16 cellular contexts compared by ENCODE assay signal in the genomic region with DNA sequence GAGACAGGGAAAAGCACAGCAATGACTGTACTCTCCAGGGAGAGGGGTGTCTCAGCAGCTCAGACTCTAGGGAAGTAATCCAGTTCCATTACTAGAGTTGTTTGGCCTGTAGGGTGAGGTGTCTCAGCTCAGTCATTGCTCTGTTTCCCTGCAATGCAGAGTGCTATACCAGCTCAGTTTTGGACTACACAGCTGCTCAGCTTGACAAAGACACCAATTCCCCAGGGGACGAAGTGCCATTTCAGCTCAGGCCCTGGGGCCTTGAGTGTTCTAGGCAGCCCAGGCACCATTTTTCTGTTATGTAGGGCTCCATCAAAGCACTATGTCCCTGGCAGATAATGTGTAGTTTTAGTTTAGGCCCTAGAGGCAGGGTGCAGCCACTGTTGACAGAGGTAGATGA. TPM values are rescaled to one million over a fixed set of nuclear protein-coding genes. Genes with fewer than 3 reads are reported as not detected.
"Had no signal": no experiment of that assay in that cellular context is flagged by ENCODE, and none has a peak within 500 bp of the region (broad histone marks: within the 10 kb centered on the region; RNA-seq: fewer than 3 reads in every experiment).

No MANE protein-coding gene starts in this region.

- H3K9me3 ChIP-seq: sigmoid colon had no signal

- H3K36me3 ChIP-seq: brain microvascular endothelial cell, sigmoid colon had no signal

- H3K4me1 ChIP-seq: sigmoid colon had no signal

- ATAC-seq: activated CD8-positive, alpha-beta T cell treated with anti-CD3 and anti-CD28 coated beads for 36 hours; activated T-cell treated with anti-CD3 and anti-CD28 coated beads, Interleukin-2, amount 50 U/mL, for 4 hours; left lobe of liver had no signal

- DNase-seq: activated CD4-positive, alpha-beta T cell treated with anti-CD3 and anti-CD28 coated beads for 48 hours; activated CD8-positive, alpha-beta T cell treated with anti-CD3 and anti-CD28 coated beads for 36 hours; activated effector memory CD4-positive, alpha-beta T cell treated with Interleukin-2 at 50 U/mL for 16 hours; activated naive CD4-positive, alpha-beta T cell treated with anti-CD3 and anti-CD28 coated beads, Interleukin-2, amount 50 U/mL, for 16 hours; activated T-cell treated with anti-CD3 and anti-CD28 coated beads, Interleukin-2, amount 50 U/mL, for 4 hours; aorta; brain microvascular endothelial cell; central memory CD4-positive, alpha-beta T cell; endodermal cell; midbrain; nucleus accumbens; sigmoid colon; stimulated activated CD4-positive, alpha-beta T cell treated with anti-CD3 and anti-CD28 coated beads, Interleukin-4, amount 100 ng/mL, for 4 hours; stimulated activated naive CD4-positive, alpha-beta T cell had no signal

- H3K27ac ChIP-seq: brain microvascular endothelial cell, sigmoid colon had no signal

- H3K4me3 ChIP-seq: sigmoid colon had no signal

- H3K27me3 ChIP-seq: brain microvascular endothelial cell, sigmoid colon had no signal

RNA-seq across cellular contexts. Expression of a gene that starts 18.2 kb away (rescaled TPM):
- total RNA-seq: endodermal cell, lung microvascular endothelial cell had no signal

RNA-seq across cellular contexts. Expression of a gene that starts 23.1 kb away (rescaled TPM):
- total RNA-seq: activated T-cell treated with anti-CD3 and anti-CD28 coated beads, Interleukin-2, amount 50 U/mL, for 4 hours; endodermal cell; lung microvascular endothelial cell had no signal
